In genomic region chr9:121689461-121690157, GRCh38 we compare ENCODE assay signal across 18 cellular contexts. TPM values are rescaled to one million over a fixed set of nuclear protein-coding genes. Genes with fewer than 3 reads are reported as not detected.
DNase-seq lines count a peak whose midpoint lies in the region; ATAC-seq, FAIRE-seq and TF ChIP-seq lines count a peak whose summit lies in the region.
"Had no signal": no experiment of that assay in that cellular context is flagged by ENCODE, and none has a peak within 500 bp of the region (broad histone marks: within the 10 kb centered on the region; RNA-seq: fewer than 3 reads in every experiment).

No MANE protein-coding gene starts in this region.

- H3K4me3 Mint-ChIP-seq in chondrocyte (ENCODE audit: unreplicated experiment) (no peak overlapping the region), neural progenitor cell (peak overlapping the region; percentile 33)
- H3K4me3 Mint-ChIP-seq: CD4-positive, CD25-positive, alpha-beta regulatory T cell; GM23338 had no signal

- H3K9me3 Mint-ChIP-seq in chondrocyte (ENCODE audit: low read depth) (no peaks in the 10 kb centered on the region), neural progenitor cell (no peaks in the 10 kb centered on the region)
- H3K9me3 Mint-ChIP-seq: CD4-positive, CD25-positive, alpha-beta regulatory T cell; GM23338 had no signal

- H3K27me3 ChIP-seq in neural progenitor cell (no peaks in the 10 kb centered on the region), smooth muscle cell (ENCODE audit: low read depth) (no peaks in the 10 kb centered on the region), foreskin keratinocyte (no peaks in the 10 kb centered on the region)
- H3K27me3 ChIP-seq: BLaER1 treated with 17β-estradiol and CSF1 and Interleukin-3, amounts not matched to agents 10 nM and 100 nM had no signal

- H3K27me3 Mint-ChIP-seq in chondrocyte (ENCODE audit: low read depth) (no peaks in the 10 kb centered on the region), neural progenitor cell (ENCODE audit: insufficient read depth, low read depth) (peaks cover 5% of the 10 kb centered on the region)

- H3F3A ChIP-seq in neural progenitor cell (ENCODE audit: low read depth) (peaks cover 22% of the 10 kb centered on the region), smooth muscle cell (ENCODE audit: low read depth) (peaks cover 38% of the 10 kb centered on the region)

- H3K27ac ChIP-seq in HEK293 (ENCODE audit: extremely low read depth, low read depth, low read length) = no peak overlapping the region
- no peak overlapping the region for H3K27ac ChIP-seq in neural progenitor cell
- peak overlapping the region; percentile 85 for H3K27ac ChIP-seq in smooth muscle cell (ENCODE audit: low read depth)
- no peak overlapping the region for H3K27ac ChIP-seq in foreskin keratinocyte
- H3K27ac ChIP-seq: BLaER1 treated with 17β-estradiol and CSF1 and Interleukin-3, amounts not matched to agents 10 nM and 100 nM; HL-60 had no signal

- H3K4me3 ChIP-seq in HEK293 (ENCODE audit: low read depth, low read length) (no peak overlapping the region), neural progenitor cell (no peak overlapping the region), smooth muscle cell (no peak overlapping the region)
- H3K4me3 ChIP-seq: BLaER1 treated with 17β-estradiol and CSF1 and Interleukin-3, amounts not matched to agents 10 nM and 100 nM; GM12878; GM23338 had no signal

- H3K9me3 ChIP-seq in HEK293 (ENCODE audit: control insufficient read depth, insufficient read depth, low read depth, low read length) (no peaks in the 10 kb centered on the region), neural progenitor cell (ENCODE audit: low read depth) (no peaks in the 10 kb centered on the region), smooth muscle cell (replicated peaks; ENCODE audit: low read depth) (no peaks in the 10 kb centered on the region)
- H3K9me3 ChIP-seq: BLaER1 treated with 17β-estradiol and CSF1 and Interleukin-3, amounts not matched to agents 10 nM and 100 nM had no signal

- H4K20me1 ChIP-seq in neural progenitor cell (ENCODE audit: low read depth) (peaks cover 100% of the 10 kb centered on the region), smooth muscle cell (ENCODE audit: low read depth) (peaks cover 49% of the 10 kb centered on the region)

- POLR2A ChIA-PET in HEK293 (lab: Yijun Ruan, JAX) = no interaction called here

- H3K9ac ChIP-seq in neural progenitor cell = no peak overlapping the region
- H3K9ac ChIP-seq in smooth muscle cell (ENCODE audit: low read depth) = no peak overlapping the region
- H3K9ac ChIP-seq: BLaER1 treated with 17β-estradiol and CSF1 and Interleukin-3, amounts not matched to agents 10 nM and 100 nM had no signal

- 83% methylated on average over 9 of the region's 9 CpGs for WGBS in smooth muscle cell (ENCODE audit: low lambda C conversion rate)

- H3K79me2 ChIP-seq in neural progenitor cell (ENCODE audit: low read depth) = peaks cover 5% of the 10 kb centered on the region
- no peaks in the 10 kb centered on the region for H3K79me2 ChIP-seq in smooth muscle cell (ENCODE audit: low read depth)

- FAIRE-seq in D721Med (lab: Jason Lieb, UNC) = no peak
- FAIRE-seq: GM12878, GM18507 had no signal

- no peaks in the 10 kb centered on the region for H3K4me1 ChIP-seq in HEK293 (ENCODE audit: control insufficient read depth, insufficient read depth, low read length)
- peaks cover 17% of the 10 kb centered on the region for H3K4me1 ChIP-seq in neural progenitor cell
- H3K4me1 ChIP-seq in smooth muscle cell (ENCODE audit: low read depth) = peaks cover 11% of the 10 kb centered on the region
- no peaks in the 10 kb centered on the region for H3K4me1 ChIP-seq in foreskin keratinocyte

- H2AFZ ChIP-seq in neural progenitor cell (replicated peaks) (no peak overlapping the region), smooth muscle cell (ENCODE audit: low read depth) (no peak overlapping the region)
- H2AFZ ChIP-seq: GM23338 had no signal

- no peak overlapping the region for H3K4me2 ChIP-seq in neural progenitor cell
- peak overlapping the region; percentile 51 for H3K4me2 ChIP-seq in smooth muscle cell
- H3K4me2 ChIP-seq: BLaER1 treated with 17β-estradiol and CSF1 and Interleukin-3, amounts not matched to agents 10 nM and 100 nM; GM23338 had no signal

- CTCF ChIA-PET in HEK293 (lab: Yijun Ruan, JAX) = interaction anchor here (0.6 to 2.1 kb wide), 9 partner anchors 9 to 192 kb away, joined by 3 to 8 read pairs (median 3); no protein-coding TSS in a partner anchor

- ATAC-seq in foreskin keratinocyte (no peak), HG02642 (IDR thresholded peaks at IDR 0.05; ENCODE audit: poor library complexity, unreplicated experiment) (no peak)
- ATAC-seq: GM12878 had no signal

- H3K36me3 Mint-ChIP-seq in chondrocyte (ENCODE audit: low read depth) (no peaks in the 10 kb centered on the region), neural progenitor cell (peaks cover 2% of the 10 kb centered on the region)
- H3K36me3 Mint-ChIP-seq: CD4-positive, CD25-positive, alpha-beta regulatory T cell had no signal

- H3K36me3 ChIP-seq in HEK293 (ENCODE audit: control insufficient read depth in 2 of 2, insufficient read depth in 1 of 2, low read length in 2 of 2) (no peaks in the 10 kb centered on the region), neural progenitor cell (no peaks in the 10 kb centered on the region), smooth muscle cell (ENCODE audit: low read depth) (no peaks in the 10 kb centered on the region)
- H3K36me3 ChIP-seq: BLaER1 treated with 17β-estradiol and CSF1 and Interleukin-3, amounts not matched to agents 10 nM and 100 nM had no signal

- H3K27ac Mint-ChIP-seq in chondrocyte (ENCODE audit: unreplicated experiment) (no peak overlapping the region), neural progenitor cell (no peak overlapping the region)
- H3K27ac Mint-ChIP-seq: CD4-positive, CD25-positive, alpha-beta regulatory T cell; GM23338 had no signal

- H3K4me1 Mint-ChIP-seq in chondrocyte (ENCODE audit: low read depth) (peaks cover 22% of the 10 kb centered on the region), neural progenitor cell (peaks cover 54% of the 10 kb centered on the region)
- H3K4me1 Mint-ChIP-seq: CD4-positive, CD25-positive, alpha-beta regulatory T cell had no signal

- TF ChIP-seq CTCF in HEK293 (tag by site-specific recombination; IDR thresholded peaks at IDR 0.05) (no peak), chondrocyte (IDR thresholded peaks at IDR 0.05) (no peak), neural progenitor cell (IDR thresholded peaks at IDR 0.05) (no peak), smooth muscle cell (IDR thresholded peaks at IDR 0.05; ENCODE audit: borderline replicate concordance, insufficient read depth, poor library complexity, severe bottlenecking) (no peak), foreskin keratinocyte (conservative IDR thresholded peaks at IDR 0.05) (no peak), D721Med (IDR thresholded peaks at IDR 0.05; ENCODE audit: insufficient read depth, missing control alignments) (no peak)

- DNase-seq in chondrocyte (ENCODE audit: low spot score) (peak; percentile 46), neural progenitor cell (ENCODE audit: low spot score) (no peak), smooth muscle cell (lab: John Stamatoyannopoulos, UW; ENCODE audit: unreplicated experiment) (no peak), foreskin keratinocyte (no peak), NAMALWA (ENCODE audit: low spot score) (no peak), D721Med (ENCODE audit: insufficient read length, low spot score) (no peak)
- DNase-seq: ACHN; CD4-positive, CD25-positive, alpha-beta regulatory T cell; DMS 273 treated with DMSO at 0.1 percent for 48 hours; H7; IMR-90 had no signal

TF ChIP-seq in HEK293, 187 proteins besides CTCF, POLR2A, EP300 and RAD21:
- TF ChIP-seq REPIN1 (tag by site-specific recombination; IDR thresholded peaks at IDR 0.05; ENCODE audit: low read depth) = no peak
- TF ChIP-seq ZNF768 (tag by site-specific recombination; IDR thresholded peaks at IDR 0.05) = 0 out of 2 replicates have a peak, but pooled peaks have one; percentile 10
- no peak for TF ChIP-seq ZNF704 (tag by site-specific recombination; IDR thresholded peaks at IDR 0.05)
- TF ChIP-seq ZBTB7A (tag by site-specific recombination; IDR thresholded peaks at IDR 0.05; ENCODE audit: low read depth) = no peak
- no peak for TF ChIP-seq GLI2 (tag by site-specific recombination; IDR thresholded peaks at IDR 0.05; ENCODE audit: borderline replicate concordance, low read depth)
- TF ChIP-seq ZSCAN16 (tag by site-specific recombination; IDR thresholded peaks at IDR 0.05) = no peak
- TF ChIP-seq SCRT1 (tag by site-specific recombination; IDR thresholded peaks at IDR 0.05; ENCODE audit: borderline replicate concordance) = no peak

RNA-seq across cellular contexts. Expression of gene DAB2IP, which starts 38.2 kb away (rescaled TPM):
- 36.6 to 66.7 TPM (median 58.5 TPM) in 3 replicates for total RNA-seq in chondrocyte
- 24.3 and 41.7 TPM in 2 replicates for total RNA-seq in neural progenitor cell (ENCODE audit: low replicate concordance)
- 15.5 and 21.6 TPM in 2 replicates for total RNA-seq in smooth muscle cell
- 10.4 and 14.0 TPM in 2 replicates for polyA plus RNA-seq in smooth muscle cell
- 26.5 and 26.6 TPM in 2 replicates for total RNA-seq in foreskin keratinocyte
- polyA plus RNA-seq in foreskin keratinocyte = 12.5 and 14.1 TPM in 2 replicates
- total RNA-seq: CD4-positive, CD25-positive, alpha-beta regulatory T cell had no signal
- polyA plus RNA-seq: CD4-positive, CD25-positive, alpha-beta regulatory T cell had no signal
